In genomic region chr1:65820983-65821382, GRCh38 we compare ENCODE assay signal across 11 cellular contexts. TPM values are rescaled to one million over a fixed set of nuclear protein-coding genes. Genes with fewer than 3 reads are reported as not detected.
DNase-seq lines count a peak whose midpoint lies in the region; ATAC-seq and TF ChIP-seq lines count a peak whose summit lies in the region.
"Had no signal": no experiment of that assay in that cellular context is flagged by ENCODE, and none has a peak within 500 bp of the region (broad histone marks: within the 10 kb centered on the region; RNA-seq: fewer than 3 reads in every experiment).

No MANE protein-coding gene starts in this region.

- H3K4me3 ChIP-seq in BJ (ENCODE audit: low read depth, low read length): no peak overlapping the region
- H3K4me3 ChIP-seq in lower lobe of right lung: no peak overlapping the region
- H3K4me3 ChIP-seq in right cardiac atrium (ENCODE audit: low read length): no peak overlapping the region

- WGBS in right cardiac atrium: 87% methylated on average over 1 of the region's 1 CpG

- H3K27me3 ChIP-seq in BJ (ENCODE audit: control insufficient read depth, insufficient read depth, low read length): no peaks in the 10 kb centered on the region
- no peaks in the 10 kb centered on the region for H3K27me3 ChIP-seq in lower lobe of right lung (ENCODE audit: low read depth)
- no peaks in the 10 kb centered on the region for H3K27me3 ChIP-seq in right cardiac atrium (ENCODE audit: control insufficient read depth, insufficient read depth)

- H3K4me1 ChIP-seq in lower lobe of right lung (no peaks in the 10 kb centered on the region), right cardiac atrium (ENCODE audit: control insufficient read depth, insufficient read depth, low read length) (no peaks in the 10 kb centered on the region)

- intact Hi-C loops in lower lobe of right lung (cut with DNase I): no loop called here
- intact Hi-C loops in right cardiac atrium (cut with DNase I): no loop called here

- DNase-seq in BJ (ENCODE audit: low read depth): peak; percentile 93
- peak; percentile 98 for DNase-seq in LHCN-M2 (ENCODE audit: low read depth)
- DNase-seq in astrocyte of the hippocampus (ENCODE audit: low read depth, low spot score): peak; percentile 88
- DNase-seq in lower lobe of right lung: no peak
- DNase-seq in right cardiac atrium: no peak
- DNase-seq in stimulated activated CD4-positive, alpha-beta T cell treated with anti-CD3 and anti-CD28 coated beads, Interleukin-4, amount 100 ng/mL, for 4 hours: no peak
- DNase-seq in NCI-H1092 (lab: John Stamatoyannopoulos, UW): no peak
- DNase-seq: activated CD8-positive, alpha-beta memory T cell treated with anti-CD3 and anti-CD28 coated beads, Interleukin-2, amount 50 U/mL, for 48 hours; caudate nucleus; retina had no signal

- TF ChIP-seq CTCF in BJ (IDR thresholded peaks at IDR 0.05; ENCODE audit: insufficient read depth, low read depth, low read length) (no peak), lower lobe of right lung (IDR thresholded peaks at IDR 0.05) (no peak)

- POLR2A ChIA-PET in BJ (lab: Charles Lee): no interaction called here

- ATAC-seq in lower lobe of right lung: peak; percentile 61 to 70
- no peak for ATAC-seq in right cardiac atrium
- ATAC-seq in GM19463 (IDR thresholded peaks at IDR 0.05; ENCODE audit: unreplicated experiment): no peak

- H3K36me3 ChIP-seq in BJ (ENCODE audit: control insufficient read depth, insufficient read depth, low read length): no peaks in the 10 kb centered on the region
- no peaks in the 10 kb centered on the region for H3K36me3 ChIP-seq in lower lobe of right lung

- H3K27ac ChIP-seq in lower lobe of right lung (no peak overlapping the region), right cardiac atrium (ENCODE audit: low read length) (no peak overlapping the region)

- CTCF ChIA-PET in BJ (lab: Yijun Ruan, JAX): interaction anchor here (1.4 to 1.5 kb wide), 3 partner anchors 26 to 142 kb away, joined by 3 to 4 read pairs (median 3); no protein-coding TSS in a partner anchor

- H3K9me3 ChIP-seq in lower lobe of right lung: no peaks in the 10 kb centered on the region
- no peaks in the 10 kb centered on the region for H3K9me3 ChIP-seq in right cardiac atrium (ENCODE audit: control insufficient read depth, low read length)

RNA-seq across cellular contexts. Expression of gene PDE4B, which starts 28.3 kb away (rescaled TPM):
- polyA plus RNA-seq in BJ (2011; rRNA removed): 20.6 and 29.4 TPM in 2 replicates
- 25.9 and 30.2 TPM in 2 replicates for polyA minus RNA-seq in BJ (2011; rRNA and poly(A)+ RNA removed)
- 6.0 and 6.8 TPM in 2 replicates for total RNA-seq in LHCN-M2 (2014; rRNA removed)
- 0.83 TPM for polyA plus RNA-seq in LHCN-M2 (2012)
- total RNA-seq in lower lobe of right lung: 26.9 TPM
- 10 to 100 TPM; 15.2 to 37.5 (median 27.3) TPM for total RNA-seq in right cardiac atrium
- polyA plus RNA-seq in right cardiac atrium: 8.2 TPM

Comparison
In these comparisons a context has a peak if more than half of its experiments do, and no peak if none do; other contexts are left out.
1. DNase-seq: peak in BJ (single experiment), LHCN-M2 (single experiment) and astrocyte of the hippocampus (single experiment); none in lower lobe of right lung (single experiment), right cardiac atrium (0 of 3), stimulated activated CD4-positive, alpha-beta T cell treated with anti-CD3 and anti-CD28 coated beads, Interleukin-4, amount 100 ng/mL, for 4 hours (0 of 2) and NCI-H1092 (single experiment).
2. ATAC-seq: peak in lower lobe of right lung (2 of 2); none in right cardiac atrium (0 of 2) and GM19463 (single experiment).